In genomic region chr6:29747688-29748250, GRCh38 we compare ENCODE assay signal across 9 cellular contexts. TPM values are rescaled to one million over a fixed set of nuclear protein-coding genes. Genes with fewer than 3 reads are reported as not detected.
DNase-seq lines count a peak whose midpoint lies in the region; ATAC-seq and TF ChIP-seq lines count a peak whose summit lies in the region.
"Had no signal": no experiment of that assay in that cellular context is flagged by ENCODE, and none has a peak within 500 bp of the region (broad histone marks: within the 10 kb centered on the region; RNA-seq: fewer than 3 reads in every experiment).

No MANE protein-coding gene starts in this region.

- CTCF ChIA-PET in Calu3 (lab: Charles Lee), result interaction anchor here (1.1 to 2.2 kb wide), 3 partner anchors 10 to 14 kb away, joined by 3 to 13 read pairs (median 8); no protein-coding TSS in a partner anchor
- CTCF ChIA-PET in PC-3 (lab: Charles Lee), result interaction anchor here (1.9 kb wide), 1 partner anchor 10 kb away, joined by 11 read pairs; no protein-coding TSS in a partner anchor

- 84% methylated on average over 8 of the region's 8 CpGs for WGBS in esophagus muscularis mucosa
- WGBS in ovary, 3 donors, result 75 to 80% (median 78%) methylated on average over 8 of the region's 8 CpGs

- peak overlapping the region; percentile 85 for H3K4me3 ChIP-seq in PC-3 (ENCODE audit: low read length)
- H3K4me3 ChIP-seq in esophagus muscularis mucosa, result peak overlapping the region; percentile 73 to 93 (median 82)
- H3K4me3 ChIP-seq in ovary, result peak overlapping the region; percentile 86

- peaks cover 33% of the 10 kb centered on the region for H3K36me3 Mint-ChIP-seq in Calu3 (ENCODE audit: insufficient read depth, unreplicated experiment)

- intact Hi-C loops in Calu3 (cut with micrococcal nuclease; ENCODE audit: unreplicated experiment), result no loop called here
- intact Hi-C loops in PC-3 (cut with micrococcal nuclease), result no loop called here
- intact Hi-C loops in esophagus muscularis mucosa (cut with DNase I), result no loop called here
- intact Hi-C loops in ovary (cut with DNase I), result loop anchor here in 1 of 4 donors (10.0 kb wide), 1 partner anchor 93 kb away; the partner anchor contains the start of gene MOG

- H3K27me3 ChIP-seq in PC-3 (ENCODE audit: low read length) (no peaks in the 10 kb centered on the region), esophagus muscularis mucosa (no peaks in the 10 kb centered on the region), ovary (no peaks in the 10 kb centered on the region)

- TF ChIP-seq EP300 in esophagus muscularis mucosa (IDR thresholded peaks at IDR 0.05), result no peak
- no peak for TF ChIP-seq EP300 in ovary (IDR thresholded peaks at IDR 0.05)

- POLR2A ChIA-PET in PC-3 (lab: Charles Lee; ENCODE audit: unreplicated experiment), result no interaction called here

- ATAC-seq in PC-3, result no peak
- ATAC-seq in GM19467 (IDR thresholded peaks at IDR 0.05; ENCODE audit: unreplicated experiment), result no peak
- no peak for ATAC-seq in GM18868 (IDR thresholded peaks at IDR 0.05; ENCODE audit: unreplicated experiment)
- ATAC-seq in HG02870 (IDR thresholded peaks at IDR 0.05; ENCODE audit: unreplicated experiment), result no peak
- no peak for ATAC-seq in GM18867 (IDR thresholded peaks at IDR 0.05; ENCODE audit: unreplicated experiment)

- TF ChIP-seq POLR2A in esophagus muscularis mucosa (IDR thresholded peaks at IDR 0.05; ENCODE audit: low read depth) (no peak), ovary (IDR thresholded peaks at IDR 0.05) (no peak)

- H3K9me3 Mint-ChIP-seq in Calu3 (ENCODE audit: low read depth, unreplicated experiment), result no peaks in the 10 kb centered on the region

- peak overlapping the region; percentile 50 for H3K27ac Mint-ChIP-seq in Calu3 (ENCODE audit: unreplicated experiment)

- H3K9me3 ChIP-seq in PC-3 (ENCODE audit: low read length) (no peaks in the 10 kb centered on the region), esophagus muscularis mucosa (no peaks in the 10 kb centered on the region), ovary (no peaks in the 10 kb centered on the region)

- H2AFZ ChIP-seq in PC-3 (ENCODE audit: low read length), result peak overlapping the region; percentile 97

- no peaks in the 10 kb centered on the region for H3F3A ChIP-seq in PC-3 (ENCODE audit: low read length, unreplicated experiment)

- H3K27me3 Mint-ChIP-seq in Calu3 (ENCODE audit: unreplicated experiment), result peaks cover 12% of the 10 kb centered on the region

- BruUV-seq in Calu3 (replicated peaks; lab: Mats Ljungman, UMichigan) (no TSS peak), PC-3 (replicated peaks; lab: Mats Ljungman, UMichigan) (no TSS peak)

- peak overlapping the region; percentile 93 for H3K4me3 Mint-ChIP-seq in Calu3 (ENCODE audit: low read depth, unreplicated experiment)

- no peaks in the 10 kb centered on the region for H3K36me3 ChIP-seq in PC-3 (ENCODE audit: low read depth, low read length)
- peaks cover 0 to 22% (median 14%) of the 10 kb centered on the region in 4 donors for H3K36me3 ChIP-seq in esophagus muscularis mucosa
- H3K36me3 ChIP-seq in ovary, result no peaks in the 10 kb centered on the region

- H4K20me1 ChIP-seq in PC-3 (ENCODE audit: low read length), result no peaks in the 10 kb centered on the region

- peaks cover 27% of the 10 kb centered on the region for H3K4me1 Mint-ChIP-seq in Calu3 (ENCODE audit: low read depth, unreplicated experiment)

- no peaks in the 10 kb centered on the region for H3K9me2 ChIP-seq in PC-3 (replicated peaks; ENCODE audit: low read length)

- TF ChIP-seq CTCF in Calu3 (IDR thresholded peaks at IDR 0.05; ENCODE audit: unreplicated experiment), result no peak
- TF ChIP-seq CTCF in PC-3 (conservative IDR thresholded peaks at IDR 0.05; ENCODE audit: low read depth, low read length), result no peak
- TF ChIP-seq CTCF in esophagus muscularis mucosa (IDR thresholded peaks at IDR 0.05), result no peak
- no peak for TF ChIP-seq CTCF in ovary (IDR thresholded peaks at IDR 0.05)

- peak overlapping the region; percentile 98 for H3K4me2 ChIP-seq in PC-3 (ENCODE audit: low read length)

- H3K9ac ChIP-seq in PC-3 (ENCODE audit: low read length), result peak overlapping the region; percentile 45

- H3K4me1 ChIP-seq in PC-3 (ENCODE audit: insufficient read depth, low read length) (peaks cover 18% of the 10 kb centered on the region), esophagus muscularis mucosa (peaks cover 25 to 37% (median 35%) of the 10 kb centered on the region in 4 donors), ovary (ENCODE audit: insufficient read depth) (peaks cover 1% of the 10 kb centered on the region)

- DNase-seq in Calu3 (no peak), PC-3 (no peak), esophagus muscularis mucosa (ENCODE audit: extremely low spot score) (no peak), ovary (no peak)
- DNase-seq: NCI-H2081 treated with DMSO at 0.1 percent for 48 hours had no signal

- no peak overlapping the region for H3K27ac ChIP-seq in PC-3 (ENCODE audit: low read length)
- H3K27ac ChIP-seq in esophagus muscularis mucosa (replicated peaks in 1 of 4), result peak overlapping the region in 2 of 4 donors; percentile 83 to 87
- no peak overlapping the region for H3K27ac ChIP-seq in ovary

- H3K79me2 ChIP-seq in PC-3 (ENCODE audit: low read length), result peaks cover 17% of the 10 kb centered on the region

RNA-seq across cellular contexts. Expression of gene HLA-F, which starts 24.5 kb away (rescaled TPM):
- total RNA-seq in Calu3 (2022), result 57.9 and 119 TPM in 2 replicates
- 9.8 and 16.1 TPM in 2 replicates for total RNA-seq in PC-3 (2014; rRNA removed)
- total RNA-seq in esophagus muscularis mucosa, result 10 to 100 TPM; 36.1 to 69.6 (median 52.8) TPM
- total RNA-seq in ovary, result 10 to 100 TPM; 16.3 to 43.4 (median 29.6) TPM
- polyA plus RNA-seq in ovary, result 10 to 100 TPM; 16.8 to 61.6 TPM
